Comparison of ENCODE assay signal across 8 cellular contexts in the genomic region with DNA sequence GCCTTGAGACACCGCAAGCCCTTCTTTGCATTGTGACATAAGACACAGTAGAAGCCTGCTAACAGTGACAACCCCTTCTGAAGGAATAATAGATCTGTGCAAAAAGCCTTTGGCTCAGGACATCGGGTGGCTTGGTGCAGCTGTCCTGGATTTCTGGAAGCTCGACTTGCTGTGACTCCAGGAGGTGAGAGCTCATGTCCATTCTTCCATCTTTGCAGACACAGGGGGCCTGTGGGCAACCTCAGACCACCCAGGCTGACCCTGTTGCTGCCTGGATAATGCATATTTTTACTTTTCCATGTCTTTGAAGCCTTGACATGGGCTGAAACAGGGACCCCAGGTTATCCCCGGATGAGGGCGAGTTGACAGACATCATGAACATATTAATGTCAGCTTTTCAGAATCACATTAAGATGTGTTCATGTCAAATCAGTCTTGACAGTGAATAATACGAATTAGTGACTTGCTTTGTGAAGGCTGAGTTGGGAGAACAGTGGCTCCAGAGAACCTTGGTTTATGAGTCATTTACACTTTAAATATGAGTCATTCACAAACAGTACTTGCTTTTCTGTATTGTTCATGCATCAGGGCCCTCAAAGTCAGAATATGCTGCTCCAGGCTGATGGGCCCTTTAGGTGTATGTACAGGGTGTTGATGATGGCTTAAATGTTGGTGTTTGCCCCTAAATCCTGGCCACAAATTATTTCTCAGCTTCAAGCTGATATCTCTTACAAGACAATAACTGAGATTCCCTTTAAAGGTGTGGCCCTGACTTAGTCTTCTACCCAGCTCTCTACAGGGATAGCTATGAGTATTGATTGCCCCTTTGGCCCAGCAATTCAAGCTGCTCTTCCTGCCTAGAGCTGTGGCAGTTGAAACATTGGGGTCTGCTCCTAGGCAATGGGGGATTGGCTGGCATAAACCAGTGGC.
DNase-seq lines count a peak whose midpoint lies in the region; TF ChIP-seq lines count a peak whose summit lies in the region.

No MANE protein-coding gene starts in this region.

- H3K4me3 ChIP-seq in GM23248 (no peak overlapping the region), OCI-LY3 (ENCODE audit: low read length) (no peak overlapping the region), Karpas-422 (ENCODE audit: low read length) (no peak overlapping the region), tibial artery (no peak overlapping the region), OCI-LY7 (ENCODE audit: low read depth, low read length, poor library complexity, severe bottlenecking) (no peak overlapping the region)

- no peaks in the 10 kb centered on the region for H3K79me2 ChIP-seq in GM23248 (ENCODE audit: insufficient read depth)
- H3K79me2 ChIP-seq in OCI-LY3 (ENCODE audit: low read length) = no peaks in the 10 kb centered on the region
- H3K79me2 ChIP-seq in Karpas-422 (ENCODE audit: low read length) = no peaks in the 10 kb centered on the region
- no peaks in the 10 kb centered on the region for H3K79me2 ChIP-seq in OCI-LY7 (ENCODE audit: insufficient read depth, low read depth, low read length)

- H3F3A ChIP-seq in GM23248 (ENCODE audit: insufficient read depth) = peaks cover 7% of the 10 kb centered on the region; the same call in 1 of the 2 replicates

- H2AFZ ChIP-seq in GM23248 (no peak overlapping the region), OCI-LY3 (ENCODE audit: low read depth, low read length) (no peak overlapping the region), Karpas-422 (ENCODE audit: low read length) (no peak overlapping the region), OCI-LY7 (ENCODE audit: low read length) (no peak overlapping the region)

- no peak for TF ChIP-seq CTCF in GM10248 (IDR thresholded peaks at IDR 0.05; ENCODE audit: control extremely low read depth, extremely low read depth, low read depth, missing control alignments)
- no peak for TF ChIP-seq CTCF in OCI-LY3 (IDR thresholded peaks at IDR 0.05; ENCODE audit: low read depth, low read length)
- TF ChIP-seq CTCF in tibial artery (IDR thresholded peaks at IDR 0.05) = no peak
- TF ChIP-seq CTCF in OCI-LY7 (conservative IDR thresholded peaks at IDR 0.05; ENCODE audit: low read length) = no peak

- in situ Hi-C loops in GM23248 (cut with MboI) = no loop called here

- H3K9ac ChIP-seq in GM23248 = no peak overlapping the region
- H3K9ac ChIP-seq in OCI-LY3 (ENCODE audit: low read length) = no peak overlapping the region
- no peak overlapping the region for H3K9ac ChIP-seq in Karpas-422 (ENCODE audit: low read length)

- BruUV-seq in OCI-LY7 (replicated peaks; lab: Mats Ljungman, UMichigan) = no TSS peak

- DNase-seq in GM10248 (ENCODE audit: extremely low spot score) (peak; percentile 37), GM23248 (peak; percentile 86), kidney glomerular epithelial cell (lab: John Stamatoyannopoulos, UW) (peak; percentile 90), Karpas-422 (no peak), tibial artery (no peak), OCI-LY7 (ENCODE audit: low spot score) (no peak), NCI-H446 (lab: John Stamatoyannopoulos, UW) (no peak)

- no peak overlapping the region for H3K27ac ChIP-seq in GM23248
- no peak overlapping the region for H3K27ac ChIP-seq in OCI-LY3 (ENCODE audit: low read length)
- no peak overlapping the region for H3K27ac ChIP-seq in Karpas-422 (ENCODE audit: low read length)
- no peak overlapping the region for H3K27ac ChIP-seq in tibial artery
- H3K27ac ChIP-seq in OCI-LY7 (ENCODE audit: low read depth, low read length, poor library complexity, severe bottlenecking) = no peak overlapping the region

- 41 to 43% methylated on average over 6 of the region's 6 CpGs for WGBS in GM23248 (ENCODE audit: low coverage in 1 of 2, low lambda C conversion rate in 2 of 2, missing lambda C conversion rate in 2 of 2), 2 experiments

- H3K4me2 ChIP-seq in GM23248 (ENCODE audit: unreplicated experiment) (peak overlapping the region; percentile 5), OCI-LY3 (ENCODE audit: low read length) (peak overlapping the region; percentile 41), Karpas-422 (ENCODE audit: low read depth, low read length, poor library complexity, severe bottlenecking) (no peak overlapping the region), OCI-LY7 (ENCODE audit: low read length) (no peak overlapping the region)

- H3K27me3 ChIP-seq in GM23248 (replicated peaks; ENCODE audit: insufficient read depth) (no peaks in the 10 kb centered on the region), OCI-LY3 (ENCODE audit: low read depth, low read length) (peaks cover 24% of the 10 kb centered on the region), Karpas-422 (ENCODE audit: low read length) (peaks cover 3% of the 10 kb centered on the region; the same call in 1 of the 2 replicates), tibial artery (no peaks in the 10 kb centered on the region)

- H3K4me1 ChIP-seq in GM23248 (ENCODE audit: insufficient read depth) (peaks cover 9% of the 10 kb centered on the region), OCI-LY3 (ENCODE audit: low read length) (peaks cover 19% of the 10 kb centered on the region), Karpas-422 (ENCODE audit: low read length) (no peaks in the 10 kb centered on the region), tibial artery (no peaks in the 10 kb centered on the region), OCI-LY7 (ENCODE audit: insufficient read depth, low read length, poor library complexity, severe bottlenecking) (no peaks in the 10 kb centered on the region)

- H3K36me3 ChIP-seq in GM23248 (ENCODE audit: low read depth) (no peaks in the 10 kb centered on the region), OCI-LY3 (replicated peaks; ENCODE audit: low read depth, low read length) (no peaks in the 10 kb centered on the region), Karpas-422 (ENCODE audit: insufficient read depth, low read length) (no peaks in the 10 kb centered on the region; the same call in 1 of the 2 replicates), tibial artery (no peaks in the 10 kb centered on the region), OCI-LY7 (ENCODE audit: insufficient read depth, low read length) (no peaks in the 10 kb centered on the region)

- CTCF ChIA-PET in GM10248 (lab: Yijun Ruan, JAX) (no interaction called here), OCI-LY7 (lab: Charles Lee; ENCODE audit: unreplicated experiment) (no interaction called here)

- H3K9me3 ChIP-seq in GM23248 (ENCODE audit: low read depth) (no peaks in the 10 kb centered on the region), OCI-LY3 (ENCODE audit: insufficient read depth, low read length) (no peaks in the 10 kb centered on the region), Karpas-422 (ENCODE audit: low read length) (peaks cover 7% of the 10 kb centered on the region), tibial artery (peaks cover 0 to 11% (median 5%) of the 10 kb centered on the region in 3 donors), OCI-LY7 (ENCODE audit: low read length) (peaks cover 11% of the 10 kb centered on the region)

- H4K20me1 ChIP-seq in GM23248 (ENCODE audit: insufficient read depth) = no peaks in the 10 kb centered on the region
- H4K20me1 ChIP-seq in OCI-LY3 (ENCODE audit: insufficient read depth, low read length) = 0 out of 2 replicates have a peak, but pooled peaks cover 3% of the 10 kb centered on the region
- H4K20me1 ChIP-seq in Karpas-422 (ENCODE audit: insufficient read depth, low read depth, low read length) = no peaks in the 10 kb centered on the region
- no peaks in the 10 kb centered on the region for H4K20me1 ChIP-seq in OCI-LY7 (ENCODE audit: insufficient read depth, low read length)

- H3K9me2 ChIP-seq in GM23248 (ENCODE audit: insufficient read depth) (no peaks in the 10 kb centered on the region), Karpas-422 (replicated peaks; ENCODE audit: insufficient read depth, low read length) (no peaks in the 10 kb centered on the region), OCI-LY7 (ENCODE audit: insufficient read depth, low read length) (no peaks in the 10 kb centered on the region)

- POLR2A ChIA-PET in GM10248 (lab: Yijun Ruan, JAX) = no interaction called here
- POLR2A ChIA-PET in OCI-LY7 (lab: Charles Lee) = no interaction called here

- intact Hi-C loops in tibial artery (cut with DNase I; ENCODE audit: low total_unique reads) = no loop called here
- intact Hi-C loops in OCI-LY7 (cut with micrococcal nuclease; ENCODE audit: unreplicated experiment) = no loop called here

Comparison
In these comparisons a context has a peak if more than half of its experiments do, and no peak if none do; other contexts are left out.
1. DNase-seq: peak in GM10248 (single experiment), GM23248 (single experiment) and kidney glomerular epithelial cell (single experiment); none in Karpas-422 (single experiment), tibial artery (0 of 2), OCI-LY7 (single experiment) and NCI-H446 (0 of 2).
2. H3K4me2 ChIP-seq: peak in GM23248 (single experiment) and OCI-LY3 (single experiment); none in Karpas-422 (single experiment) and OCI-LY7 (single experiment).